Comparison of ENCODE assay signal across 23 cellular contexts in genomic region chr10:97028126-97028831, GRCh38.
DNase-seq lines count a peak whose midpoint lies in the region; ATAC-seq, FAIRE-seq and TF ChIP-seq lines count a peak whose summit lies in the region.
"Had no signal": no experiment of that assay in that cellular context is flagged by ENCODE, and none has a peak within 500 bp of the region (broad histone marks: within the 10 kb centered on the region; RNA-seq: fewer than 3 reads in every experiment).

No MANE protein-coding gene starts in this region.

- peaks cover 32% of the 10 kb centered on the region for H3K4me1 ChIP-seq in HepG2 (ENCODE audit: insufficient read depth, low read length)
- H3K4me1 ChIP-seq in right lobe of liver, result peaks cover 0 to 4% (median 0%) of the 10 kb centered on the region in 4 donors
- H3K4me1 ChIP-seq in SJSA1 (replicated peaks), result peaks cover 23% of the 10 kb centered on the region
- no peaks in the 10 kb centered on the region for H3K4me1 ChIP-seq in colonic mucosa

- no peak overlapping the region for H3K4me2 ChIP-seq in HepG2 (ENCODE audit: low read depth, low read length)
- H3K4me2 ChIP-seq: neural progenitor cell had no signal

- TF ChIP-seq POLR2A in HepG2 (IDR thresholded peaks at IDR 0.05; ENCODE audit: insufficient read depth in 1 of 2, low read depth in 2 of 2, low read length in 2 of 2), result no peak
- TF ChIP-seq POLR2A in right lobe of liver (IDR thresholded peaks at IDR 0.05), result no peak
- no peak for TF ChIP-seq POLR2A in GM18505 (IDR thresholded peaks at IDR 0.05; ENCODE audit: borderline replicate concordance, extremely low read depth, insufficient read depth, insufficient read length)

- no peak for TF ChIP-seq RAD21 in HepG2 (CRISPR knock-in tag; IDR thresholded peaks at IDR 0.05)

- DNase-seq in HepG2 (ENCODE audit: low spot score) (no peak), right lobe of liver (no peak), SJSA1 (ENCODE audit: low read depth in 1 of 2, low spot score in 2 of 2) (peak; percentile 38 to 51), fibroblast of pulmonary artery (ENCODE audit: low read depth) (peak; percentile 20), NCI-H1436 (lab: John Stamatoyannopoulos, UW) (no peak), colonic mucosa (no peak), DMS153 (lab: John Stamatoyannopoulos, UW) (no peak)
- DNase-seq: activated CD8-positive, alpha-beta T cell treated with anti-CD3 and anti-CD28 coated beads for 36 hours; activated T-cell treated with anti-CD3 and anti-CD28 coated beads, Interleukin-2, amount 50 U/mL, for 4 hours; CD4-positive, alpha-beta memory T cell; DMS79 treated with DMSO at 0.1 percent for 48 hours; effector CD8-positive, alpha-beta T cell; H9; KBM-7; left colon; midbrain; NCI-H2029 treated with DMSO at 0.1 percent for 48 hours; T-cell had no signal

- H3K9me3 ChIP-seq in HepG2 (ENCODE audit: low read length), result no peaks in the 10 kb centered on the region
- H3K9me3 ChIP-seq in right lobe of liver, result no peaks in the 10 kb centered on the region
- no peaks in the 10 kb centered on the region for H3K9me3 ChIP-seq in SJSA1 (replicated peaks)
- no peaks in the 10 kb centered on the region for H3K9me3 ChIP-seq in colonic mucosa
- H3K9me3 ChIP-seq: thoracic aorta had no signal

- TF ChIP-seq CTCF in HepG2 (CRISPR knock-in tag; IDR thresholded peaks at IDR 0.05), result no peak
- TF ChIP-seq CTCF in right lobe of liver (IDR thresholded peaks at IDR 0.05), result no peak
- no peak for TF ChIP-seq CTCF in fibroblast of pulmonary artery (IDR thresholded peaks at IDR 0.05; ENCODE audit: low read length, missing control alignments)
- no peak for TF ChIP-seq CTCF in colonic mucosa (IDR thresholded peaks at IDR 0.05)

- H2AFZ ChIP-seq in HepG2 (ENCODE audit: low read length), result no peak overlapping the region
- H2AFZ ChIP-seq: neural progenitor cell had no signal

- BruUV-seq in HepG2 (replicated peaks; lab: Mats Ljungman, UMichigan), result no TSS peak

- H3K36me3 ChIP-seq in HepG2 (replicated peaks in 1 of 2; ENCODE audit: control insufficient read depth in 1 of 2, insufficient read depth in 2 of 2, low read length in 2 of 2) (no peaks in the 10 kb centered on the region), right lobe of liver (no peaks in the 10 kb centered on the region), SJSA1 (no peaks in the 10 kb centered on the region), colonic mucosa (no peaks in the 10 kb centered on the region)
- H3K36me3 ChIP-seq: neural progenitor cell, thoracic aorta had no signal

- H3K27me3 ChIP-seq in HepG2 (ENCODE audit: control insufficient read depth in 1 of 2, insufficient read depth in 2 of 2, low read length in 2 of 2) (peaks cover 0 to 16% of the 10 kb centered on the region in 2 experiments; a peak in 2 of 5 replicates), right lobe of liver (no peaks in the 10 kb centered on the region), SJSA1 (replicated peaks) (0 out of 2 replicates have a peak, but pooled peaks cover 2% of the 10 kb centered on the region), colonic mucosa (no peaks in the 10 kb centered on the region)
- H3K27me3 ChIP-seq: neural progenitor cell had no signal

- intact Hi-C loops in HepG2 (cut with micrococcal nuclease; ENCODE audit: unreplicated experiment), result no loop called here
- intact Hi-C loops in right lobe of liver (cut with DNase I), result no loop called here
- intact Hi-C loops in colonic mucosa (cut with DNase I), result loop anchor here (5.0 to 10.0 kb wide), 2 partner anchors 183 to 386 kb away; no protein-coding TSS in a partner anchor

- WGBS in HepG2 (ENCODE audit: low lambda C conversion rate), result 24% methylated on average over 2 of the region's 2 CpGs
- WGBS in right lobe of liver (ENCODE audit: insufficient coverage, low coverage, low lambda C conversion rate, missing lambda C conversion rate), result 77% methylated on average over 2 of the region's 2 CpGs

- H3K4me3 ChIP-seq in HepG2 (replicated peaks in 1 of 3; ENCODE audit: insufficient read depth in 1 of 3, low read depth in 2 of 3, low read length in 3 of 3), result no peak overlapping the region
- H3K4me3 ChIP-seq in right lobe of liver, result no peak overlapping the region
- H3K4me3 ChIP-seq in SJSA1, result no peak overlapping the region
- H3K4me3 ChIP-seq in fibroblast of pulmonary artery (replicated peaks; ENCODE audit: low read depth, low read length), result no peak overlapping the region
- H3K4me3 ChIP-seq in colonic mucosa, result no peak overlapping the region
- H3K4me3 ChIP-seq: neural progenitor cell, thoracic aorta had no signal

- ATAC-seq in HepG2 (no peak), right lobe of liver (no peak), GM18505 (IDR thresholded peaks at IDR 0.05; ENCODE audit: unreplicated experiment) (no peak)
- ATAC-seq: activated CD8-positive, alpha-beta T cell treated with anti-CD3 and anti-CD28 coated beads for 36 hours; activated T-cell treated with anti-CD3 and anti-CD28 coated beads, Interleukin-2, amount 50 U/mL, for 4 hours; left colon; Right ventricle myocardium inferior; T-cell had no signal

- POLR2A ChIA-PET in HepG2 (lab: Yijun Ruan, JAX), result no interaction called here

- H3K9ac ChIP-seq in HepG2 (ENCODE audit: insufficient read depth, low read depth, low read length) (no peak overlapping the region), colonic mucosa (ENCODE audit: low read depth in 2 of 2, low read length in 2 of 2) (no peak overlapping the region)
- H3K9ac ChIP-seq: neural progenitor cell had no signal

- in situ Hi-C loops in HepG2 (cut with HindIII; ENCODE audit: extremely low pct_ligation_motif_present, low pct_unique_long_range_greater_than_20kb), result no loop called here

- no peaks in the 10 kb centered on the region for H3K79me2 ChIP-seq in HepG2 (ENCODE audit: insufficient read depth, low read length)

- TF ChIP-seq EP300 in HepG2 (IDR thresholded peaks at IDR 0.05; ENCODE audit: low read depth in 2 of 2, low read length in 2 of 2) (no peak), HepG2 (CRISPR knock-in tag; IDR thresholded peaks at IDR 0.05; ENCODE audit: borderline replicate concordance) (no peak)

- H3K27ac ChIP-seq in HepG2 (ENCODE audit: extremely low read length, insufficient read depth, low read length) (no peak overlapping the region), right lobe of liver (no peak overlapping the region), SJSA1 (no peak overlapping the region), colonic mucosa (no peak overlapping the region)
- H3K27ac ChIP-seq: neural progenitor cell, thoracic aorta had no signal

- no peak for FAIRE-seq in HepG2 (lab: Jason Lieb, UNC)
- FAIRE-seq: A204.1 had no signal

- CTCF ChIA-PET in HepG2 (lab: Yijun Ruan, JAX; ENCODE audit: low intra/inter-chr PET ratio, low total read pairs), result no interaction called here

- H4K20me1 ChIP-seq in HepG2 (ENCODE audit: insufficient read depth, low read length), result no peaks in the 10 kb centered on the region

TF ChIP-seq in HepG2, 621 proteins besides CTCF, POLR2A, EP300 and RAD21:
- peak; percentile 78 for TF ChIP-seq BCL6 (CRISPR knock-in tag; IDR thresholded peaks at IDR 0.05)
- TF ChIP-seq SMAD9 (CRISPR knock-in tag; IDR thresholded peaks at IDR 0.05), result no peak

Comparison
In these comparisons a context has a peak if more than half of its experiments do, and no peak if none do; other contexts are left out.
1. DNase-seq: peak in SJSA1 (2 of 2) and fibroblast of pulmonary artery (single experiment); none in HepG2 (single experiment), right lobe of liver (0 of 3), NCI-H1436 (single experiment), colonic mucosa (single experiment) and DMS153 (single experiment).